ENCODE assay signal across 6 cellular contexts in genomic region chr2:181091920-181092319, GRCh38.
DNase-seq lines count a peak whose midpoint lies in the region; ATAC-seq and TF ChIP-seq lines count a peak whose summit lies in the region.
"Not testable (repeated sequence)": the region's sequence is repeated elsewhere in the genome, so short reads cannot be mapped to it uniquely, and the experiment has no call there.

No MANE protein-coding gene starts in this region.

- TF ChIP-seq CTCF in MM.1S (IDR thresholded peaks at IDR 0.05; ENCODE audit: low read length), result not testable (repeated sequence)

- peaks cover 15 to 19% of the 10 kb centered on the region in 2 donors for H3K9me3 Mint-ChIP-seq in activated T-cell treated with anti-CD3 and anti-CD28 coated beads, Interleukin-2, amount 50 U/mL, for 72 hours
- peaks cover 3 to 15% of the 10 kb centered on the region in 2 donors for H3K9me3 Mint-ChIP-seq in effector memory CD8-positive, alpha-beta T cell
- peaks cover 11% of the 10 kb centered on the region for H3K9me3 Mint-ChIP-seq in natural killer cell treated with Interleukin-12 subunit alpha and Interleukin-12 subunit beta and Interleukin-15 and Interleukin-18, amount 100 ng/mL, for 72 hours

- H3K27me3 Mint-ChIP-seq in activated T-cell treated with anti-CD3 and anti-CD28 coated beads, Interleukin-2, amount 50 U/mL, for 72 hours (ENCODE audit: low read depth); effector memory CD8-positive, alpha-beta T cell; natural killer cell treated with Interleukin-12 subunit alpha and Interleukin-12 subunit beta and Interleukin-15 and Interleukin-18, amount 100 ng/mL, for 72 hours: not testable (repeated sequence)

- ATAC-seq in activated T-cell treated with anti-CD3 and anti-CD28 coated beads, Interleukin-2, amount 50 U/mL, for 72 hours (replicated peaks in 1 of 2); effector memory CD8-positive, alpha-beta T cell (replicated peaks); natural killer cell treated with Interleukin-12 subunit alpha and Interleukin-12 subunit beta and Interleukin-15 and Interleukin-18, amount 100 ng/mL, for 72 hours: not testable (repeated sequence)

- H3K4me2 ChIP-seq in MM.1S (ENCODE audit: low read depth, low read length), result peak overlapping the region; percentile 34; the same call in 1 of the 2 replicates

- H3K4me1 ChIP-seq in MM.1S (ENCODE audit: low read length), result peaks cover 12% of the 10 kb centered on the region

- not testable (repeated sequence) for H3K4me1 Mint-ChIP-seq in activated T-cell treated with anti-CD3 and anti-CD28 coated beads, Interleukin-2, amount 50 U/mL, for 72 hours (ENCODE audit: low read depth)
- H3K4me1 Mint-ChIP-seq in effector memory CD8-positive, alpha-beta T cell (ENCODE audit: low read depth in 2 of 2), result peaks cover 11 to 12% of the 10 kb centered on the region in 2 donors
- peaks cover 6 to 19% of the 10 kb centered on the region in 2 donors for H3K4me1 Mint-ChIP-seq in natural killer cell treated with Interleukin-12 subunit alpha and Interleukin-12 subunit beta and Interleukin-15 and Interleukin-18, amount 100 ng/mL, for 72 hours (ENCODE audit: low read depth in 2 of 2)

- not testable (repeated sequence) for H3K27ac ChIP-seq in MM.1S (ENCODE audit: low read length)

- not testable (repeated sequence) for H3F3A ChIP-seq in MM.1S (ENCODE audit: insufficient read depth, low read length)

- H3K4me3 Mint-ChIP-seq in activated T-cell treated with anti-CD3 and anti-CD28 coated beads, Interleukin-2, amount 50 U/mL, for 72 hours, result peak overlapping the region in 1 of 2 donors; percentile 41
- peak overlapping the region; percentile 50 to 70 for H3K4me3 Mint-ChIP-seq in effector memory CD8-positive, alpha-beta T cell
- H3K4me3 Mint-ChIP-seq in natural killer cell treated with Interleukin-12 subunit alpha and Interleukin-12 subunit beta and Interleukin-15 and Interleukin-18, amount 100 ng/mL, for 72 hours, result peak overlapping the region; percentile 75

- H3K9ac ChIP-seq in MM.1S (ENCODE audit: low read length), result not testable (repeated sequence)

- H3K4me3 ChIP-seq in MM.1S (ENCODE audit: low read length), result not testable (repeated sequence)

- not testable (repeated sequence) for H3K9me2 ChIP-seq in MM.1S (replicated peaks; ENCODE audit: insufficient read depth, low read length)

- H3K36me3 Mint-ChIP-seq in activated T-cell treated with anti-CD3 and anti-CD28 coated beads, Interleukin-2, amount 50 U/mL, for 72 hours (ENCODE audit: insufficient read depth in 2 of 2), result peaks cover 12 to 28% of the 10 kb centered on the region in 2 donors
- not testable (repeated sequence) for H3K36me3 Mint-ChIP-seq in effector memory CD8-positive, alpha-beta T cell (ENCODE audit: insufficient read depth)
- peaks cover 55% of the 10 kb centered on the region for H3K36me3 Mint-ChIP-seq in natural killer cell treated with Interleukin-12 subunit alpha and Interleukin-12 subunit beta and Interleukin-15 and Interleukin-18, amount 100 ng/mL, for 72 hours

- H3K79me2 ChIP-seq in MM.1S (ENCODE audit: low read length), result not testable (repeated sequence)

- not testable (repeated sequence) for H3K9me3 ChIP-seq in MM.1S (replicated peaks; ENCODE audit: insufficient read depth, low read length)

- H2AFZ ChIP-seq in MM.1S (ENCODE audit: low read length), result not testable (repeated sequence)

- not testable (repeated sequence) for H3K36me3 ChIP-seq in MM.1S (replicated peaks; ENCODE audit: insufficient read depth, low read length)

- peak overlapping the region; percentile 20 for H3K27ac Mint-ChIP-seq in activated T-cell treated with anti-CD3 and anti-CD28 coated beads, Interleukin-2, amount 50 U/mL, for 72 hours
- peak overlapping the region; percentile 58 to 81 for H3K27ac Mint-ChIP-seq in effector memory CD8-positive, alpha-beta T cell
- H3K27ac Mint-ChIP-seq in natural killer cell treated with Interleukin-12 subunit alpha and Interleukin-12 subunit beta and Interleukin-15 and Interleukin-18, amount 100 ng/mL, for 72 hours, result peak overlapping the region; percentile 82 to 87

- not testable (repeated sequence) for H3K27me3 ChIP-seq in MM.1S (replicated peaks; ENCODE audit: insufficient read depth, low read length)

- H4K20me1 ChIP-seq in MM.1S (ENCODE audit: insufficient read depth, low read length), result not testable (repeated sequence)

- DNase-seq in MM.1S (peak; percentile 66), NOMO-1 treated with DMSO at 0.1 percent for 48 hours (lab: John Stamatoyannopoulos, UW; ENCODE audit: unreplicated experiment) (peak; percentile 22), SIG-M5 treated with dmso at 0.1 percent for 504 hours (lab: John Stamatoyannopoulos, UW; ENCODE audit: unreplicated experiment) (peak; percentile 10)
- not testable (repeated sequence) for DNase-seq in activated T-cell treated with anti-CD3 and anti-CD28 coated beads, Interleukin-2, amount 50 U/mL, for 72 hours; effector memory CD8-positive, alpha-beta T cell; natural killer cell treated with Interleukin-12 subunit alpha and Interleukin-12 subunit beta and Interleukin-15 and Interleukin-18, amount 100 ng/mL, for 72 hours (ENCODE audit: low spot score)

Comparison
In these comparisons a context has a peak if more than half of its experiments do, and no peak if none do; other contexts are left out.
1. H3K27ac Mint-ChIP-seq: peak in every context shown above with its lines; median percentile 84 in natural killer cell treated with Interleukin-12 subunit alpha and Interleukin-12 subunit beta and Interleukin-15 and Interleukin-18, amount 100 ng/mL, for 72 hours; 70 in effector memory CD8-positive, alpha-beta T cell; 20 in activated T-cell treated with anti-CD3 and anti-CD28 coated beads, Interleukin-2, amount 50 U/mL, for 72 hours.